Comparison of ENCODE assay signal across 1 cellular context in genomic region chr3:122623430-122623829, GRCh38.
TF ChIP-seq lines count a peak whose summit lies in the region.

No MANE protein-coding gene starts in this region.

TF ChIP-seq in GM23338, 12 proteins besides CTCF, POLR2A, EP300 and RAD21 (continued from another document):
- TF ChIP-seq ZNF462 (CRISPR knock-in tag; IDR thresholded peaks at IDR 0.05) (no peak), ZNF331 (CRISPR knock-in tag; IDR thresholded peaks at IDR 0.05; ENCODE audit: low read depth) (no peak), ZNF114 (CRISPR knock-in tag; IDR thresholded peaks at IDR 0.05) (no peak), ETS1 (IDR thresholded peaks at IDR 0.05) (no peak), EZH2 (IDR thresholded peaks at IDR 0.05; ENCODE audit: low read depth, unreplicated experiment) (no peak)
